In the genomic region with DNA sequence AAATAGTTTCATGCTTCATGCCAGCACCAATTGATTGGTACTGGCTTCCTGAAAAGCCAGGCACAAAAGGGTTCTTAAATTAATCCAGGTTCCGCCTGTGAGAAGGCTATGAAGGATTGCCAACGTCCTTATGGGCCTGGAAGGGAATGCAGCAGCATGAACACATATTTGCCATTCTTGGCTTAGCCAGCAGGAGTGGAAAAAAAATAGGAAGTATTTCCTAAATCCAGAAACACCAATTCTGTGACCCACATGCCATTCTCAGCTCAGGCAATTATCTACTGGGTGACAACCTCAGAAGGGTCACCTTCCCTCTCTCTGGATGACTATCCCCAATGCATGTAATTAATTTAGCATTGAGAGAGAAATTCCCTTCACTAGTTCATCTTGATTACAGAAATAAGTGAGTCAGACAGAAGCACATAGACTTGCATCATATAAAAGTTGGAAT, we compare ENCODE assay signal across 1 cellular context.
TF ChIP-seq lines count a peak whose summit lies in the region.

No MANE protein-coding gene starts in this region.

TF ChIP-seq in WTC11, 78 proteins besides CTCF, POLR2A, EP300 and RAD21:
- no peak for TF ChIP-seq TEAD4 (CRISPR knock-in tag; IDR thresholded peaks at IDR 0.05)
- TF ChIP-seq FOXJ3 (CRISPR knock-in tag; IDR thresholded peaks at IDR 0.05; ENCODE audit: borderline replicate concordance): no peak
- no peak for TF ChIP-seq CBFB (CRISPR knock-in tag; IDR thresholded peaks at IDR 0.05; ENCODE audit: low read depth)
- TF ChIP-seq, protein P1, sequence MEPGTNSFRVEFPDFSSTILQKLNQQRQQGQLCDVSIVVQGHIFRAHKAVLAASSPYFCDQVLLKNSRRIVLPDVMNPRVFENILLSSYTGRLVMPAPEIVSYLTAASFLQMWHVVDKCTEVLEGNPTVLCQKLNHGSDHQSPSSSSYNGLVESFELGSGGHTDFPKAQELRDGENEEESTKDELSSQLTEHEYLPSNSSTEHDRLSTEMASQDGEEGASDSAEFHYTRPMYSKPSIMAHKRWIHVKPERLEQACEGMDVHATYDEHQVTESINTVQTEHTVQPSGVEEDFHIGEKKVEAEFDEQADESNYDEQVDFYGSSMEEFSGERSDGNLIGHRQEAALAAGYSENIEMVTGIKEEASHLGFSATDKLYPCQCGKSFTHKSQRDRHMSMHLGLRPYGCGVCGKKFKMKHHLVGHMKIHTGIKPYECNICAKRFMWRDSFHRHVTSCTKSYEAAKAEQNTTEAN (CRISPR knock-in tag; IDR thresholded peaks at IDR 0.05): no peak
- TF ChIP-seq, protein P2, sequence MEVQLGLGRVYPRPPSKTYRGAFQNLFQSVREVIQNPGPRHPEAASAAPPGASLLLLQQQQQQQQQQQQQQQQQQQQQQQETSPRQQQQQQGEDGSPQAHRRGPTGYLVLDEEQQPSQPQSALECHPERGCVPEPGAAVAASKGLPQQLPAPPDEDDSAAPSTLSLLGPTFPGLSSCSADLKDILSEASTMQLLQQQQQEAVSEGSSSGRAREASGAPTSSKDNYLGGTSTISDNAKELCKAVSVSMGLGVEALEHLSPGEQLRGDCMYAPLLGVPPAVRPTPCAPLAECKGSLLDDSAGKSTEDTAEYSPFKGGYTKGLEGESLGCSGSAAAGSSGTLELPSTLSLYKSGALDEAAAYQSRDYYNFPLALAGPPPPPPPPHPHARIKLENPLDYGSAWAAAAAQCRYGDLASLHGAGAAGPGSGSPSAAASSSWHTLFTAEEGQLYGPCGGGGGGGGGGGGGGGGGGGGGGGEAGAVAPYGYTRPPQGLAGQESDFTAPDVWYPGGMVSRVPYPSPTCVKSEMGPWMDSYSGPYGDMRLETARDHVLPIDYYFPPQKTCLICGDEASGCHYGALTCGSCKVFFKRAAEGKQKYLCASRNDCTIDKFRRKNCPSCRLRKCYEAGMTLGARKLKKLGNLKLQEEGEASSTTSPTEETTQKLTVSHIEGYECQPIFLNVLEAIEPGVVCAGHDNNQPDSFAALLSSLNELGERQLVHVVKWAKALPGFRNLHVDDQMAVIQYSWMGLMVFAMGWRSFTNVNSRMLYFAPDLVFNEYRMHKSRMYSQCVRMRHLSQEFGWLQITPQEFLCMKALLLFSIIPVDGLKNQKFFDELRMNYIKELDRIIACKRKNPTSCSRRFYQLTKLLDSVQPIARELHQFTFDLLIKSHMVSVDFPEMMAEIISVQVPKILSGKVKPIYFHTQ (CRISPR knock-in tag; IDR thresholded peaks at IDR 0.05): no peak
- no peak for TF ChIP-seq SOX15 (CRISPR knock-in tag; IDR thresholded peaks at IDR 0.05)
- no peak for TF ChIP-seq NR3C1 (CRISPR knock-in tag; conservative IDR thresholded peaks at IDR 0.05; ENCODE audit: low read depth)
- TF ChIP-seq GTF2I (CRISPR knock-in tag; conservative IDR thresholded peaks at IDR 0.05): no peak
- TF ChIP-seq NR1H2 (CRISPR knock-in tag; IDR thresholded peaks at IDR 0.05): no peak
- TF ChIP-seq ZBTB21 (CRISPR knock-in tag; IDR thresholded peaks at IDR 0.05; ENCODE audit: borderline replicate concordance): no peak
- TF ChIP-seq, protein P3, sequence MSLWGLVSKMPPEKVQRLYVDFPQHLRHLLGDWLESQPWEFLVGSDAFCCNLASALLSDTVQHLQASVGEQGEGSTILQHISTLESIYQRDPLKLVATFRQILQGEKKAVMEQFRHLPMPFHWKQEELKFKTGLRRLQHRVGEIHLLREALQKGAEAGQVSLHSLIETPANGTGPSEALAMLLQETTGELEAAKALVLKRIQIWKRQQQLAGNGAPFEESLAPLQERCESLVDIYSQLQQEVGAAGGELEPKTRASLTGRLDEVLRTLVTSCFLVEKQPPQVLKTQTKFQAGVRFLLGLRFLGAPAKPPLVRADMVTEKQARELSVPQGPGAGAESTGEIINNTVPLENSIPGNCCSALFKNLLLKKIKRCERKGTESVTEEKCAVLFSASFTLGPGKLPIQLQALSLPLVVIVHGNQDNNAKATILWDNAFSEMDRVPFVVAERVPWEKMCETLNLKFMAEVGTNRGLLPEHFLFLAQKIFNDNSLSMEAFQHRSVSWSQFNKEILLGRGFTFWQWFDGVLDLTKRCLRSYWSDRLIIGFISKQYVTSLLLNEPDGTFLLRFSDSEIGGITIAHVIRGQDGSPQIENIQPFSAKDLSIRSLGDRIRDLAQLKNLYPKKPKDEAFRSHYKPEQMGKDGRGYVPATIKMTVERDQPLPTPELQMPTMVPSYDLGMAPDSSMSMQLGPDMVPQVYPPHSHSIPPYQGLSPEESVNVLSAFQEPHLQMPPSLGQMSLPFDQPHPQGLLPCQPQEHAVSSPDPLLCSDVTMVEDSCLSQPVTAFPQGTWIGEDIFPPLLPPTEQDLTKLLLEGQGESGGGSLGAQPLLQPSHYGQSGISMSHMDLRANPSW (CRISPR knock-in tag; conservative IDR thresholded peaks at IDR 0.05; ENCODE audit: low read depth): no peak
- TF ChIP-seq FOXK1 (CRISPR knock-in tag; IDR thresholded peaks at IDR 0.05): no peak
- TF ChIP-seq SMAD4 (CRISPR knock-in tag; IDR thresholded peaks at IDR 0.05): no peak
- TF ChIP-seq ZNF671 (CRISPR knock-in tag; IDR thresholded peaks at IDR 0.05): no peak
- TF ChIP-seq, protein P4, sequence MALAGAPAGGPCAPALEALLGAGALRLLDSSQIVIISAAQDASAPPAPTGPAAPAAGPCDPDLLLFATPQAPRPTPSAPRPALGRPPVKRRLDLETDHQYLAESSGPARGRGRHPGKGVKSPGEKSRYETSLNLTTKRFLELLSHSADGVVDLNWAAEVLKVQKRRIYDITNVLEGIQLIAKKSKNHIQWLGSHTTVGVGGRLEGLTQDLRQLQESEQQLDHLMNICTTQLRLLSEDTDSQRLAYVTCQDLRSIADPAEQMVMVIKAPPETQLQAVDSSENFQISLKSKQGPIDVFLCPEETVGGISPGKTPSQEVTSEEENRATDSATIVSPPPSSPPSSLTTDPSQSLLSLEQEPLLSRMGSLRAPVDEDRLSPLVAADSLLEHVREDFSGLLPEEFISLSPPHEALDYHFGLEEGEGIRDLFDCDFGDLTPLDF (CRISPR knock-in tag; IDR thresholded peaks at IDR 0.05): no peak
- TF ChIP-seq, protein P5, sequence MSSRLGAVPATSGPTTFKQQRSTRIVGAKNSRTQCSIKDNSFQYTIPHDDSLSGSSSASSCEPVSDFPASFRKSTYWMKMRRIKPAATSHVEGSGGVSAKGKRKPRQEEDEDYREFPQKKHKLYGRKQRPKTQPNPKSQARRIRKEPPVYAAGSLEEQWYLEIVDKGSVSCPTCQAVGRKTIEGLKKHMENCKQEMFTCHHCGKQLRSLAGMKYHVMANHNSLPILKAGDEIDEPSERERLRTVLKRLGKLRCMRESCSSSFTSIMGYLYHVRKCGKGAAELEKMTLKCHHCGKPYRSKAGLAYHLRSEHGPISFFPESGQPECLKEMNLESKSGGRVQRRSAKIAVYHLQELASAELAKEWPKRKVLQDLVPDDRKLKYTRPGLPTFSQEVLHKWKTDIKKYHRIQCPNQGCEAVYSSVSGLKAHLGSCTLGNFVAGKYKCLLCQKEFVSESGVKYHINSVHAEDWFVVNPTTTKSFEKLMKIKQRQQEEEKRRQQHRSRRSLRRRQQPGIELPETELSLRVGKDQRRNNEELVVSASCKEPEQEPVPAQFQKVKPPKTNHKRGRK (CRISPR knock-in tag; IDR thresholded peaks at IDR 0.05; ENCODE audit: borderline replicate concordance): no peak
- no peak for TF ChIP-seq ZNF232 (CRISPR knock-in tag; IDR thresholded peaks at IDR 0.05)
- no peak for TF ChIP-seq ELF4 (CRISPR knock-in tag; IDR thresholded peaks at IDR 0.05; ENCODE audit: low read depth)
